9 cellular contexts compared by ENCODE assay signal in the genomic region with DNA sequence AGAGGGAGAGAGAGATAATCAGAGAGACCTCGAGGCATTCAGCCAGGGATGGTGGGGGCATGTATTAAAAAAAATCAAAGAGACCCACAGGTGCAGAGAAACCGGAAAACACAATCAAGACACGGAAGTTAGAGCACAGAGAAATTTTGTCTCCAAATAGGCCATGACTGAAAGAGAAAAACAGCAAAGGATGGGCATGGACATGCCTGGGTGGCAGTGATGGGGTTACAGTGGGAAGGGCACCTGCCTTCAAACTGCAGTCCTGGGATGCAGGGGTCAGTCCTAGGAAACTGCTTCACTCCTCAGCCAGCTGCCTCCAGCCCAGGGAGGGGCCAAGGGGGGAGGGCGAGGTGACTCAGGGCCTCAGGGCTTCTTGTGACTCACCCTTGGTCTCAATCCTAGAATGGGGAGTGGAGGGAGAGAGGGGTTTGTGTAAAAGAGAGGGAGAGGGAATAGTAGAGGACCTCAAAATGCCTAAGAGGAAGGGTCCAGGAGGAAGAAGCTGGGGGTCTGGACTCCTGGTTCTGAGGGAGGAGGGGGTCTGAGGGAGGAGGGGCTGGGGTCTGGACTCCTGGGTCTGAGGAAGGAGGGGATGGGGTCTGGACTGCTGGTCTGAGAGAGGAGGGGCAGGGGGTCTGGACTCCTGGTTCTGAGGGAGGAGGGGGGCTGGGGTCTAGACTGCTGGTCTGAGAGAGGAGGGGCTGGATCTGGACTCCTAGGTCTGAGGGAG.
DNase-seq lines count a peak whose midpoint lies in the region; ATAC-seq and TF ChIP-seq lines count a peak whose summit lies in the region.
"Had no signal": no experiment of that assay in that cellular context is flagged by ENCODE, and none has a peak within 500 bp of the region (broad histone marks: within the 10 kb centered on the region; RNA-seq: fewer than 3 reads in every experiment).

No MANE protein-coding gene starts in this region.

- H3K36me3 ChIP-seq in mucosa of stomach (ENCODE audit: control insufficient read depth, insufficient read depth, low read length), result no peaks in the 10 kb centered on the region

- in situ Hi-C loops in astrocyte of the cerebellum (cut with HindIII; ENCODE audit: low sequenced_read_pairs), result no loop called here

- peaks cover 50% of the 10 kb centered on the region for H3K4me1 ChIP-seq in mucosa of stomach (ENCODE audit: control insufficient read depth, insufficient read depth, low read length)
- H3K4me1 ChIP-seq: body of pancreas had no signal

- no peaks in the 10 kb centered on the region for H3K9me3 ChIP-seq in mucosa of stomach (ENCODE audit: control insufficient read depth, low read length)
- H3K9me3 ChIP-seq: body of pancreas had no signal

- peak overlapping the region; percentile 74 for H3K9ac ChIP-seq in mucosa of stomach (ENCODE audit: low read length)

- ATAC-seq in GM21723 (IDR thresholded peaks at IDR 0.05; ENCODE audit: unreplicated experiment), result no peak

- DNase-seq in DMS 273 (lab: John Stamatoyannopoulos, UW; ENCODE audit: unreplicated experiment) (peak; percentile 25), DMS 273 treated with DMSO at 0.1 percent for 48 hours (lab: John Stamatoyannopoulos, UW) (no peak), T follicular helper cell (ENCODE audit: low read depth) (peak; percentile 41), astrocyte of the cerebellum (ENCODE audit: low read depth) (peak; percentile 56), OCI-M2 (lab: John Stamatoyannopoulos, UW; ENCODE audit: unreplicated experiment) (no peak), SKM-1 (lab: John Stamatoyannopoulos, UW; ENCODE audit: unreplicated experiment) (no peak)

- H3K27me3 ChIP-seq in mucosa of stomach (ENCODE audit: control insufficient read depth, insufficient read depth, low read length), result no peaks in the 10 kb centered on the region
- H3K27me3 ChIP-seq: body of pancreas had no signal

- TF ChIP-seq CTCF in astrocyte of the cerebellum (IDR thresholded peaks at IDR 0.05; ENCODE audit: low read depth, low read length, missing control alignments), result no peak

- H3K4me3 ChIP-seq in astrocyte of the cerebellum (ENCODE audit: low read depth, low read length) (no peak overlapping the region), mucosa of stomach (ENCODE audit: low read length) (peak overlapping the region; percentile 17)
- H3K4me3 ChIP-seq: body of pancreas had no signal

Comparison
In these comparisons a context has a peak if more than half of its experiments do, and no peak if none do; other contexts are left out.
1. DNase-seq: peak in DMS 273 (single experiment), T follicular helper cell (single experiment) and astrocyte of the cerebellum (single experiment); none in DMS 273 treated with DMSO at 0.1 percent for 48 hours (single experiment), OCI-M2 (single experiment) and SKM-1 (single experiment).